ENCODE assay signal across 8 cellular contexts in genomic region chr19:36573020-36573947, GRCh38.
A peak's percentile ranks its signal among the peaks of the same experiment; 100 is the strongest.
DNase-seq lines count a peak whose midpoint lies in the region; ATAC-seq and TF ChIP-seq lines count a peak whose summit lies in the region.

ZNF529 (minus strand) TSS chr19:36573292; CDS start chr19:36572346, 946 bp downstream.

- H3K4me3 ChIP-seq in choroid plexus epithelial cell (ENCODE audit: low read depth, low read length), result peak within 1 kb of the TSS; percentile 79

- ATAC-seq in HG03432 (IDR thresholded peaks at IDR 0.05; ENCODE audit: unreplicated experiment), result peak; percentile 92

- TF ChIP-seq POLR2A in GM19099 (IDR thresholded peaks at IDR 0.05; ENCODE audit: extremely low read depth, insufficient read length, low read depth), result peak; percentile 90

- DNase-seq in Ammon's horn (ENCODE audit: low spot score) (peak; percentile 93), NCI-H510A (lab: John Stamatoyannopoulos, UW) (peak; percentile 91), choroid plexus epithelial cell (ENCODE audit: low read depth) (peak; percentile 93), kidney glomerular epithelial cell (lab: John Stamatoyannopoulos, UW) (peak; percentile 89)
- peak; percentile 64 to 66 for DNase-seq in activated CD4-positive, alpha-beta T cell treated with anti-CD3 and anti-CD28 coated beads for 24 hours (ENCODE audit: low read depth in 2 of 2)
- peak; percentile 38 to 50 for DNase-seq in stimulated activated CD4-positive, alpha-beta T cell treated with anti-CD3 and anti-CD28 coated beads, Interleukin-1b, Interleukin-23, amount 100 ng/mL, for 1 hour (ENCODE audit: low read depth in 2 of 2)

- TF ChIP-seq CTCF in choroid plexus epithelial cell (conservative IDR thresholded peaks at IDR 0.05; ENCODE audit: low read depth, low read length), result peak; percentile 7

Comparison
In these comparisons a context has a peak if more than half of its experiments do, and no peak if none do; other contexts are left out.
1. Peak in every context shown above with its lines: DNase-seq, ATAC-seq and H3K4me3 ChIP-seq.